ENCODE assay signal across 14 cellular contexts in the genomic region with DNA sequence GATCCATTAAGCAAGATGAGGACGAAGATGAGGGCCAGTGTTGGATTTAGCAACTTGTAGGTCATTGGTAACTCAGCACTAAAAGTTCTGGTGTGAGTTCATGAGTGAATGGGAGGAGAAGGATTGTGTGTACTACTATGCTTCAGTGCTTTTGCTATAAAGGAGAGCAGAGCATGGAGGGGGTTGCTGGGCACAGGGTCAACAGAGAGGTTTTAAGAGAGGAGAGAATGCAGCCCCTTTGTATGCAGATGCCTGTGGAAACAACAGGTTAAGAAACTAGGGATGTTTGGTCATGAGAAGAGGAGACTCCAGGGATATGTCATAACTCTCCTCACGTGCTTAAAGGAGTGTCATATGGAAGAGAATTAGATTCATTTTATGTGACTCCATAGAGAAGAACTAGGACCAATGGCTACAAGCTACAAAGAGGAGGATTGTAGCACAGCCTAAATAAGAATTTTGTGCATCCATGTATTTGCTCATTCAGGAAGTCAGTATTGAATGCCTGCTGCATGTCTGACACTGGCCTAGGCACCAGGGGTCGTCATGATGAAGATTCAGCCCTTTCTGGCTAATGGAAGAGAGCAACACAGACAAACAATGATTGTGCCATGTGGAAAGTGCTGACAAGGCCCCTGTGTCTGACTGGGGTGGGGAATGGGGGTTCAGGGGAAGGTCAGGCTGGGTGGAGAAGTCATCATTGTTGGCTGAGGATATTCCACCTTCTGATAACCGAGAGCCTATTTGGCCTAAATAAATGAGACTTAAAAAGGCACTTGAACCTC. TPM values are rescaled to one million over a fixed set of nuclear protein-coding genes. Genes with fewer than 3 reads are reported as not detected.
DNase-seq lines count a peak whose midpoint lies in the region; ATAC-seq, FAIRE-seq and TF ChIP-seq lines count a peak whose summit lies in the region.
"Had no signal": no experiment of that assay in that cellular context is flagged by ENCODE, and none has a peak within 500 bp of the region (broad histone marks: within the 10 kb centered on the region; RNA-seq: fewer than 3 reads in every experiment).

No MANE protein-coding gene starts in this region.

- DNase-seq in COLO829 (ENCODE audit: low spot score) = peak; percentile 32
- DNase-seq in bronchial epithelial cell (ENCODE audit: low read depth) = no peak
- no peak for DNase-seq in mesenchymal stem cell
- DNase-seq in posterior vena cava (ENCODE audit: low spot score) = peak; percentile 14
- DNase-seq in frontal cortex (ENCODE audit: low spot score in 2 of 2) = no peak
- no peak for DNase-seq in upper lobe of right lung
- DNase-seq: CD8-positive, alpha-beta memory T cell; DMS53; GF-D8 had no signal

- FAIRE-seq in bronchial epithelial cell (lab: Jason Lieb, UNC) (peak; percentile 66), frontal cortex (lab: Jason Lieb, UNC) (no peak)
- FAIRE-seq: H54 had no signal

- H3K14ac ChIP-seq in mesenchymal stem cell (ENCODE audit: low read length in 2 of 2) = no peak overlapping the region

- no peak overlapping the region for H3K23ac ChIP-seq in mesenchymal stem cell (ENCODE audit: low read length in 2 of 2)

- H3K27ac ChIP-seq in mesenchymal stem cell (ENCODE audit: low read length, poor library complexity, severe bottlenecking) = peak overlapping the region; percentile 9
- H3K27ac ChIP-seq in upper lobe of right lung = no peak overlapping the region
- H3K27ac ChIP-seq: 22Rv1, BLaER1 had no signal

- H2AFZ ChIP-seq in mesenchymal stem cell (ENCODE audit: low read depth, low read length) = no peak overlapping the region

- H3K4me3 ChIP-seq in bronchial epithelial cell (ENCODE audit: low read depth, low read length) (no peak overlapping the region), mesenchymal stem cell (ENCODE audit: insufficient read depth in 1 of 2, low read depth in 1 of 2, low read length in 2 of 2) (no peak overlapping the region), upper lobe of right lung (no peak overlapping the region)
- H3K4me3 ChIP-seq: BLaER1 had no signal

- WGBS in mesenchymal stem cell = 71% methylated on average over 4 of the region's 4 CpGs

- H2BK15ac ChIP-seq in mesenchymal stem cell (ENCODE audit: low read depth, poor library complexity, severe bottlenecking) = no peak overlapping the region

- no peak overlapping the region for H4K8ac ChIP-seq in mesenchymal stem cell (ENCODE audit: low read length)

- H3K4me2 ChIP-seq in mesenchymal stem cell (ENCODE audit: low read length, poor library complexity, severe bottlenecking) = no peak overlapping the region
- H3K4me2 ChIP-seq: BLaER1 had no signal

- H2BK120ac ChIP-seq in mesenchymal stem cell (ENCODE audit: low read depth, low read length) = no peak overlapping the region

- no peak overlapping the region for H3K9ac ChIP-seq in mesenchymal stem cell (ENCODE audit: low read length)
- H3K9ac ChIP-seq: BLaER1 had no signal

- H3K36me3 ChIP-seq in bronchial epithelial cell (ENCODE audit: control insufficient read depth, insufficient read depth, low read length) (peaks cover 2% of the 10 kb centered on the region), mesenchymal stem cell (ENCODE audit: control insufficient read depth in 1 of 2, insufficient read depth in 2 of 2, low read depth in 1 of 2, low read length in 2 of 2) (peaks cover 22 to 45% of the 10 kb centered on the region in 2 experiments), upper lobe of right lung (no peaks in the 10 kb centered on the region)

- H3K79me1 ChIP-seq in mesenchymal stem cell (replicated peaks; ENCODE audit: low read length, poor library complexity, severe bottlenecking) = no peaks in the 10 kb centered on the region

- H3K27me3 ChIP-seq in bronchial epithelial cell (ENCODE audit: control insufficient read depth, insufficient read depth, low read length) = no peaks in the 10 kb centered on the region
- H3K27me3 ChIP-seq in mesenchymal stem cell (ENCODE audit: control insufficient read depth in 1 of 2, insufficient read depth in 1 of 2, low read length in 2 of 2) = no peaks in the 10 kb centered on the region
- no peaks in the 10 kb centered on the region for H3K27me3 ChIP-seq in upper lobe of right lung
- H3K27me3 ChIP-seq: BLaER1 had no signal

- no peak overlapping the region for H3K4ac ChIP-seq in mesenchymal stem cell (ENCODE audit: low read depth in 1 of 2, low read length in 2 of 2)

- H4K91ac ChIP-seq in mesenchymal stem cell (ENCODE audit: low read length) = no peak overlapping the region

- TF ChIP-seq CTCF in bronchial epithelial cell (IDR thresholded peaks at IDR 0.05; ENCODE audit: insufficient read depth, low read length, severe bottlenecking) (no peak), upper lobe of right lung (IDR thresholded peaks at IDR 0.05) (no peak)

- ATAC-seq in HG02678 (IDR thresholded peaks at IDR 0.05; ENCODE audit: unreplicated experiment) (no peak), GM19023 (IDR thresholded peaks at IDR 0.05; ENCODE audit: unreplicated experiment) (no peak), upper lobe of right lung (no peak)

- intact Hi-C loops in posterior vena cava (cut with DNase I) (no loop called here), upper lobe of right lung (cut with DNase I) (no loop called here)

- no peaks in the 10 kb centered on the region for H3K9me3 ChIP-seq in mesenchymal stem cell (ENCODE audit: control insufficient read depth, low read length)
- no peaks in the 10 kb centered on the region for H3K9me3 ChIP-seq in upper lobe of right lung
- H3K9me3 ChIP-seq: BLaER1 had no signal

- H2AK5ac ChIP-seq in mesenchymal stem cell (ENCODE audit: low read length, severe bottlenecking) = no peak overlapping the region

- H3K4me1 ChIP-seq in mesenchymal stem cell (ENCODE audit: control insufficient read depth, insufficient read depth, low read depth, low read length) = peaks cover 37% of the 10 kb centered on the region
- H3K4me1 ChIP-seq in upper lobe of right lung = peaks cover 14% of the 10 kb centered on the region
- H3K4me1 ChIP-seq: BLaER1 had no signal

- no peak overlapping the region for H3K18ac ChIP-seq in mesenchymal stem cell (ENCODE audit: low read depth in 1 of 2, low read length in 2 of 2)

- H2BK12ac ChIP-seq in mesenchymal stem cell (ENCODE audit: low read length in 2 of 2) = no peak overlapping the region

- H2BK5ac ChIP-seq in mesenchymal stem cell (ENCODE audit: low read depth, low read length, poor library complexity, severe bottlenecking) = no peak overlapping the region

RNA-seq across cellular contexts. Expression of a gene that starts 53.5 kb away (rescaled TPM):
- 20.2 and 24.2 TPM in 2 replicates for total RNA-seq in bronchial epithelial cell
- polyA plus RNA-seq in mesenchymal stem cell (2013, experiment 1 of 2) = 133 TPM
- polyA plus RNA-seq in mesenchymal stem cell (2013, experiment 2 of 2) = 130 TPM
- total RNA-seq in posterior vena cava = 10 to 100 TPM; 57.9 to 68.9 TPM
- total RNA-seq in frontal cortex = 13.5 TPM
- 40.8 TPM for total RNA-seq in upper lobe of right lung
- polyA plus RNA-seq: CD8-positive, alpha-beta memory T cell had no signal

Comparison
In these comparisons a context has a peak if more than half of its experiments do, and no peak if none do; other contexts are left out.
1. DNase-seq: peak in COLO829 (single experiment) and posterior vena cava (single experiment); none in bronchial epithelial cell (single experiment), mesenchymal stem cell (single experiment), frontal cortex (0 of 2) and upper lobe of right lung (single experiment).